7 cellular contexts compared by ENCODE assay signal in genomic region chr17:44006581-44007345, GRCh38. TPM values are rescaled to one million over a fixed set of nuclear protein-coding genes. Genes with fewer than 3 reads are reported as not detected.
DNase-seq lines count a peak whose midpoint lies in the region; ATAC-seq, FAIRE-seq and TF ChIP-seq lines count a peak whose summit lies in the region.

No MANE protein-coding gene starts in this region.

- DNase-seq in GM18507 (ENCODE audit: extremely low spot score, insufficient read length, low read depth) (peak; percentile 99), NCI-H526 treated with DMSO at 0.1 percent for 48 hours (lab: John Stamatoyannopoulos, UW) (peak; percentile 85), dedifferentiated amniotic fluid mesenchymal stem cell (ENCODE audit: extremely low spot score) (peak; percentile 80), HepG2 (ENCODE audit: low spot score) (no peak)
- DNase-seq in activated CD4-positive, alpha-beta T cell treated with anti-CD3 and anti-CD28 coated beads for 48 hours, result peak; percentile 100
- peak; percentile 99 to 100 for DNase-seq in stimulated activated CD4-positive, alpha-beta T cell treated with anti-CD3 and anti-CD28 coated beads, Interleukin-2, amount 100 ng/mL, for 24 hours

- CTCF ChIA-PET in HepG2 (lab: Yijun Ruan, JAX; ENCODE audit: low intra/inter-chr PET ratio, low total read pairs), result no interaction called here

- no peak for TF ChIP-seq CTCF in HepG2 (CRISPR knock-in tag; IDR thresholded peaks at IDR 0.05)

- H2AFZ ChIP-seq in HepG2 (ENCODE audit: low read length), result no peak overlapping the region

- TF ChIP-seq EP300 in HepG2 (IDR thresholded peaks at IDR 0.05; ENCODE audit: low read depth in 2 of 2, low read length in 2 of 2) (no peak), HepG2 (CRISPR knock-in tag; IDR thresholded peaks at IDR 0.05; ENCODE audit: borderline replicate concordance) (no peak)

- H3K27ac ChIP-seq in HepG2 (ENCODE audit: extremely low read length, insufficient read depth, low read length), result no peak overlapping the region

- WGBS in HepG2 (ENCODE audit: low lambda C conversion rate), result 77% methylated on average over 39 of the region's 40 CpGs

- no peak overlapping the region for H3K9ac ChIP-seq in HepG2 (ENCODE audit: insufficient read depth, low read depth, low read length)

- in situ Hi-C loops in HepG2 (cut with HindIII; ENCODE audit: extremely low pct_ligation_motif_present, low pct_unique_long_range_greater_than_20kb), result no loop called here

- peaks cover 51% of the 10 kb centered on the region for H3K4me1 ChIP-seq in HepG2 (ENCODE audit: insufficient read depth, low read length)

- H3K9me3 ChIP-seq in HepG2 (ENCODE audit: low read length), result no peaks in the 10 kb centered on the region

- POLR2A ChIA-PET in HepG2 (lab: Yijun Ruan, JAX), result no interaction called here

- H3K36me3 ChIP-seq in HepG2 (replicated peaks in 1 of 2; ENCODE audit: control insufficient read depth in 1 of 2, insufficient read depth in 2 of 2, low read length in 2 of 2), result peaks cover 0 to 15% of the 10 kb centered on the region in 2 experiments; a peak in 2 of 5 replicates

- intact Hi-C loops in HepG2 (cut with micrococcal nuclease; ENCODE audit: unreplicated experiment), result no loop called here

- TF ChIP-seq POLR2A in HepG2 (IDR thresholded peaks at IDR 0.05; ENCODE audit: insufficient read depth in 1 of 2, low read depth in 2 of 2, low read length in 2 of 2), result no peak

- no peak overlapping the region for H3K4me3 ChIP-seq in HepG2 (replicated peaks in 1 of 3; ENCODE audit: insufficient read depth in 1 of 3, low read depth in 2 of 3, low read length in 3 of 3)

- TF ChIP-seq RAD21 in HepG2 (CRISPR knock-in tag; IDR thresholded peaks at IDR 0.05), result no peak

- FAIRE-seq in GM18507 (lab: Jason Lieb, UNC), result peak; percentile 96
- no peak for FAIRE-seq in HepG2 (lab: Jason Lieb, UNC)

- no peaks in the 10 kb centered on the region for H4K20me1 ChIP-seq in HepG2 (ENCODE audit: insufficient read depth, low read length)

- no peak overlapping the region for H3K4me2 ChIP-seq in HepG2 (ENCODE audit: low read depth, low read length)

- H3K79me2 ChIP-seq in HepG2 (ENCODE audit: insufficient read depth, low read length), result no peaks in the 10 kb centered on the region

- no peaks in the 10 kb centered on the region for H3K27me3 ChIP-seq in HepG2 (ENCODE audit: control insufficient read depth in 1 of 2, insufficient read depth in 2 of 2, low read length in 2 of 2)

- ATAC-seq in HG03439 (IDR thresholded peaks at IDR 0.05; ENCODE audit: unreplicated experiment), result peak; percentile 72
- no peak for ATAC-seq in HepG2

- BruUV-seq in HepG2 (replicated peaks; lab: Mats Ljungman, UMichigan), result no TSS peak

RNA-seq across cellular contexts. Expression of gene NAGS, which starts 2.3 kb away (rescaled TPM):
- 3.0 and 4.3 TPM in 2 replicates for total RNA-seq in HepG2 (2016; rRNA removed; fragmentation: Illumina TruSeq; extraction: Trizol)
- total RNA-seq in HepG2 (2016; cell fraction: cytosol; rRNA removed; fragmentation: Illumina TruSeq; extraction: Trizol; ENCODE audit: low read depth), result 1.2 TPM in 2 replicates
- 2.8 and 4.3 TPM in 2 replicates for total RNA-seq in HepG2 (2016; cell fraction: insoluble cytoplasmic fraction; rRNA removed; fragmentation: Illumina TruSeq; extraction: Trizol)
- 2.2 and 2.3 TPM in 2 replicates for total RNA-seq in HepG2 (2016; cell fraction: membrane; rRNA removed; fragmentation: Illumina TruSeq; extraction: Trizol)
- 2.6 and 2.8 TPM in 2 replicates for total RNA-seq in HepG2 (2016; cell fraction: nucleus; rRNA removed; fragmentation: Illumina TruSeq; extraction: Trizol)
- polyA plus RNA-seq in HepG2 (2011; rRNA removed), result 5.1 and 10.3 TPM in 2 replicates
- 5.9 and 6.6 TPM in 2 replicates for polyA plus RNA-seq in HepG2 (2011; cell fraction: cytosol; rRNA removed)
- polyA plus RNA-seq in HepG2 (2011; cell fraction: nucleus; rRNA removed), result 13.6 and 19.6 TPM in 2 replicates
- 2.8 and 7.9 TPM in 2 replicates for polyA plus RNA-seq in HepG2 (2012)
- 0.93 and 1.1 TPM in 2 replicates for polyA plus RNA-seq in HepG2 (2016; cell fraction: cytosol; fragmentation: Illumina TruSeq; extraction: Trizol; ENCODE audit: low read depth)
- 2.4 and 3.6 TPM in 2 replicates for polyA plus RNA-seq in HepG2 (2016; cell fraction: insoluble cytoplasmic fraction; fragmentation: Illumina TruSeq; extraction: Trizol; ENCODE audit: low read depth)
- 1.6 and 1.8 TPM in 2 replicates for polyA plus RNA-seq in HepG2 (2016; cell fraction: membrane; fragmentation: Illumina TruSeq; extraction: Trizol; ENCODE audit: low read depth)
- 5.8 and 5.9 TPM in 2 replicates for polyA plus RNA-seq in HepG2 (2016; cell fraction: nucleus; fragmentation: Illumina TruSeq; extraction: Trizol; ENCODE audit: insufficient read depth, low read depth)
- 0.82 and 14.6 TPM in 2 replicates for polyA minus RNA-seq in HepG2 (2011; rRNA and poly(A)+ RNA removed; ENCODE audit: low replicate concordance)
- polyA minus RNA-seq in HepG2 (2011; cell fraction: cytosol; rRNA and poly(A)+ RNA removed), result 4.7 and 6.5 TPM in 2 replicates
- 4.0 and 9.2 TPM in 2 replicates for polyA minus RNA-seq in HepG2 (2011; cell fraction: nucleus; rRNA and poly(A)+ RNA removed)

RNA-seq across cellular contexts. Expression of gene TMEM101, which starts 8.0 kb away (rescaled TPM):
- 50.0 and 72.0 TPM in 2 replicates for total RNA-seq in HepG2 (2016; rRNA removed; fragmentation: Illumina TruSeq; extraction: Trizol)
- 24.7 and 30.5 TPM in 2 replicates for total RNA-seq in HepG2 (2016; cell fraction: cytosol; rRNA removed; fragmentation: Illumina TruSeq; extraction: Trizol; ENCODE audit: low read depth)
- total RNA-seq in HepG2 (2016; cell fraction: insoluble cytoplasmic fraction; rRNA removed; fragmentation: Illumina TruSeq; extraction: Trizol), result 50.9 and 73.7 TPM in 2 replicates
- 58.1 and 63.3 TPM in 2 replicates for total RNA-seq in HepG2 (2016; cell fraction: membrane; rRNA removed; fragmentation: Illumina TruSeq; extraction: Trizol)
- 55.2 and 61.0 TPM in 2 replicates for total RNA-seq in HepG2 (2016; cell fraction: nucleus; rRNA removed; fragmentation: Illumina TruSeq; extraction: Trizol)
- polyA plus RNA-seq in HepG2 (2011; rRNA removed), result 100 and 107 TPM in 2 replicates
- polyA plus RNA-seq in HepG2 (2011; cell fraction: cytosol; rRNA removed), result 128 and 161 TPM in 2 replicates
- 53.5 and 60.7 TPM in 2 replicates for polyA plus RNA-seq in HepG2 (2011; cell fraction: nucleus; rRNA removed)
- 65.5 and 74.9 TPM in 2 replicates for polyA plus RNA-seq in HepG2 (2012)
- polyA plus RNA-seq in HepG2 (2016; cell fraction: cytosol; fragmentation: Illumina TruSeq; extraction: Trizol; ENCODE audit: low read depth), result 19.8 and 21.2 TPM in 2 replicates
- polyA plus RNA-seq in HepG2 (2016; cell fraction: insoluble cytoplasmic fraction; fragmentation: Illumina TruSeq; extraction: Trizol; ENCODE audit: low read depth), result 35.3 and 36.8 TPM in 2 replicates
- polyA plus RNA-seq in HepG2 (2016; cell fraction: membrane; fragmentation: Illumina TruSeq; extraction: Trizol; ENCODE audit: low read depth), result 39.0 and 44.1 TPM in 2 replicates
- 68.4 and 69.1 TPM in 2 replicates for polyA plus RNA-seq in HepG2 (2016; cell fraction: nucleus; fragmentation: Illumina TruSeq; extraction: Trizol; ENCODE audit: insufficient read depth, low read depth)
- polyA minus RNA-seq in HepG2 (2011; rRNA and poly(A)+ RNA removed; ENCODE audit: low replicate concordance), result 52.0 and 233 TPM in 2 replicates
- polyA minus RNA-seq in HepG2 (2011; cell fraction: cytosol; rRNA and poly(A)+ RNA removed), result 45.2 and 52.9 TPM in 2 replicates
- polyA minus RNA-seq in HepG2 (2011; cell fraction: nucleus; rRNA and poly(A)+ RNA removed), result 37.7 and 38.3 TPM in 2 replicates

RNA-seq across cellular contexts. Expression of gene PYY, which starts 53.0 kb away (rescaled TPM):
- not detected in 2 replicates for total RNA-seq in HepG2 (2016; rRNA removed; fragmentation: Illumina TruSeq; extraction: Trizol)
- not detected in 2 replicates for total RNA-seq in HepG2 (2016; cell fraction: cytosol; rRNA removed; fragmentation: Illumina TruSeq; extraction: Trizol; ENCODE audit: low read depth)
- not detected in 2 replicates for total RNA-seq in HepG2 (2016; cell fraction: insoluble cytoplasmic fraction; rRNA removed; fragmentation: Illumina TruSeq; extraction: Trizol)
- total RNA-seq in HepG2 (2016; cell fraction: membrane; rRNA removed; fragmentation: Illumina TruSeq; extraction: Trizol), result not detected in 2 replicates
- total RNA-seq in HepG2 (2016; cell fraction: nucleus; rRNA removed; fragmentation: Illumina TruSeq; extraction: Trizol), result not detected in 2 replicates
- polyA plus RNA-seq in HepG2 (2011; rRNA removed), result 0.24 and 0.25 TPM in 2 replicates
- polyA plus RNA-seq in HepG2 (2011; cell fraction: cytosol; rRNA removed), result 0.21 and 0.30 TPM in 2 replicates
- 1.1 and 1.2 TPM in 2 replicates for polyA plus RNA-seq in HepG2 (2011; cell fraction: nucleus; rRNA removed)
- 0.32 TPM in 1 of 2 replicates, not detected in the other for polyA plus RNA-seq in HepG2 (2012)
- polyA plus RNA-seq in HepG2 (2016; cell fraction: cytosol; fragmentation: Illumina TruSeq; extraction: Trizol; ENCODE audit: low read depth), result not detected in 2 replicates
- polyA plus RNA-seq in HepG2 (2016; cell fraction: insoluble cytoplasmic fraction; fragmentation: Illumina TruSeq; extraction: Trizol; ENCODE audit: low read depth), result not detected in 2 replicates
- polyA plus RNA-seq in HepG2 (2016; cell fraction: membrane; fragmentation: Illumina TruSeq; extraction: Trizol; ENCODE audit: low read depth), result not detected in 2 replicates
- not detected in 2 replicates for polyA plus RNA-seq in HepG2 (2016; cell fraction: nucleus; fragmentation: Illumina TruSeq; extraction: Trizol; ENCODE audit: insufficient read depth, low read depth)
- polyA minus RNA-seq in HepG2 (2011; rRNA and poly(A)+ RNA removed; ENCODE audit: low replicate concordance), result not detected in 2 replicates
- not detected in 2 replicates for polyA minus RNA-seq in HepG2 (2011; cell fraction: cytosol; rRNA and poly(A)+ RNA removed)
- polyA minus RNA-seq in HepG2 (2011; cell fraction: nucleus; rRNA and poly(A)+ RNA removed), result not detected in 2 replicates

RNA-seq across cellular contexts. Expression of gene LSM12, which starts 59.7 kb away (rescaled TPM):
- total RNA-seq in HepG2 (2016; rRNA removed; fragmentation: Illumina TruSeq; extraction: Trizol), result 52.8 and 58.4 TPM in 2 replicates
- 33.1 and 35.6 TPM in 2 replicates for total RNA-seq in HepG2 (2016; cell fraction: cytosol; rRNA removed; fragmentation: Illumina TruSeq; extraction: Trizol; ENCODE audit: low read depth)
- 54.1 and 58.0 TPM in 2 replicates for total RNA-seq in HepG2 (2016; cell fraction: insoluble cytoplasmic fraction; rRNA removed; fragmentation: Illumina TruSeq; extraction: Trizol)
- 83.5 and 84.1 TPM in 2 replicates for total RNA-seq in HepG2 (2016; cell fraction: membrane; rRNA removed; fragmentation: Illumina TruSeq; extraction: Trizol)
- 32.8 and 34.5 TPM in 2 replicates for total RNA-seq in HepG2 (2016; cell fraction: nucleus; rRNA removed; fragmentation: Illumina TruSeq; extraction: Trizol)
- polyA plus RNA-seq in HepG2 (2011; rRNA removed), result 43.3 and 55.7 TPM in 2 replicates
- polyA plus RNA-seq in HepG2 (2011; cell fraction: cytosol; rRNA removed), result 39.5 and 49.1 TPM in 2 replicates
- polyA plus RNA-seq in HepG2 (2011; cell fraction: nucleus; rRNA removed), result 23.0 and 23.8 TPM in 2 replicates
- polyA plus RNA-seq in HepG2 (2012), result 41.3 and 43.4 TPM in 2 replicates
- polyA plus RNA-seq in HepG2 (2016; cell fraction: cytosol; fragmentation: Illumina TruSeq; extraction: Trizol; ENCODE audit: low read depth), result 42.1 and 49.1 TPM in 2 replicates
- polyA plus RNA-seq in HepG2 (2016; cell fraction: insoluble cytoplasmic fraction; fragmentation: Illumina TruSeq; extraction: Trizol; ENCODE audit: low read depth), result 92.1 and 94.1 TPM in 2 replicates
- polyA plus RNA-seq in HepG2 (2016; cell fraction: membrane; fragmentation: Illumina TruSeq; extraction: Trizol; ENCODE audit: low read depth), result 93.0 and 95.9 TPM in 2 replicates
- polyA plus RNA-seq in HepG2 (2016; cell fraction: nucleus; fragmentation: Illumina TruSeq; extraction: Trizol; ENCODE audit: insufficient read depth, low read depth), result 65.1 and 74.2 TPM in 2 replicates
- 62.0 and 88.5 TPM in 2 replicates for polyA minus RNA-seq in HepG2 (2011; rRNA and poly(A)+ RNA removed; ENCODE audit: low replicate concordance)
- 34.6 and 39.9 TPM in 2 replicates for polyA minus RNA-seq in HepG2 (2011; cell fraction: cytosol; rRNA and poly(A)+ RNA removed)
- 40.4 and 42.5 TPM in 2 replicates for polyA minus RNA-seq in HepG2 (2011; cell fraction: nucleus; rRNA and poly(A)+ RNA removed)
